Comparison of ENCODE assay signal across 9 cellular contexts in the genomic region with DNA sequence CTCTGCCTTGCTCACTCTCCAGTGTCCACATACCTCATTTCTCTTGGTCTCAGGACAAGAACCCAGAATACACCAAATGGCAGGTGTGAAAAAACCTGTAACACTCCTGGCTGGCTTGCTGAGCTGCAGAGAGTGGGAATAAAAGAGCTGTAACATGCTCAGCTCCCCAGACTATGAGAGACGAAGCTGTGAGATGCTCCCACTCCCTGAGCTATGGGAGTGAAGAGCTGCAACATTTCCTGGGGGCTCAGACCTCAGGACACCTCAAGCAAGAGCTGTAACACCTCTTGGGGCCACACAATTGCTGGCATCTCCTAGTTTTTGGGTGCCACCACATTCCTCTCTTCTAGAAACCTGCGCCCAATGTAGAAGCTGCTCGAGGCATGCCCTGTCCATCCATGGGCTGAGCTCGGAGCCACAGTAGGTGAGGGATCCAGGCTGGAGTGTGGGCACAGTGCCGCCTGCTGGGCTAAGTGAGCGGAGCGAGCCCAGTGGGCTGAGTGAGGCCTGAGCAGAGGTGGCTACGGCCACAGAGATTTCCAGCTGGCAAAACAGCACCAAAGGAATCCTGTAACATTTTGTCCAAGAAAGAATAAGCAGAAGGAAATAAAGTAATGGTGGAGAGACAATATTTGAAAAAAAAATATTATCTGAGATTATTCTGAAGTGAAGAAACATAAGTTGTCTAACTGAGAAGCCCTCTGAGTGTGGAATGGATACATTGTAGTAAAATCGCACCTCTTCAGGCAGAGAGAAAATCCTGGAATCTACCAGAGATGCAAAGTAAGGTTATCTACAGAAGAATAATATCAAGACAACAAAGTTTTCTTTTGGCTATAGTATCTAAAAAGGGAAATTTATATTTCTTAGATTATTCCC.
DNase-seq lines count a peak whose midpoint lies in the region; ATAC-seq and TF ChIP-seq lines count a peak whose summit lies in the region.
"Had no signal": no experiment of that assay in that cellular context is flagged by ENCODE, and none has a peak within 500 bp of the region (broad histone marks: within the 10 kb centered on the region; RNA-seq: fewer than 3 reads in every experiment).

No MANE protein-coding gene starts in this region.

- H3K27me3 ChIP-seq in SU-DHL-6 (ENCODE audit: low read length) (no peaks in the 10 kb centered on the region), kidney epithelial cell (ENCODE audit: control insufficient read depth, insufficient read depth, low read length) (no peaks in the 10 kb centered on the region)

- H3K4me2 ChIP-seq in SU-DHL-6 (ENCODE audit: low read depth, low read length, poor library complexity, severe bottlenecking) = peak overlapping the region; percentile 11

- DNase-seq in kidney epithelial cell (ENCODE audit: low read depth) (no peak), NCI-H2029 treated with DMSO at 0.1 percent for 48 hours (lab: John Stamatoyannopoulos, UW) (no peak), NCI-H2107 (lab: John Stamatoyannopoulos, UW) (no peak)
- DNase-seq: naive B cell had no signal

- H3K27ac ChIP-seq in SU-DHL-6 (ENCODE audit: low read depth, low read length) = no peak overlapping the region

- peak overlapping the region; percentile 72 for H2AFZ ChIP-seq in SU-DHL-6 (ENCODE audit: low read depth, low read length, severe bottlenecking)

- no peaks in the 10 kb centered on the region for H3K79me2 ChIP-seq in SU-DHL-6 (ENCODE audit: insufficient read depth, low read length)

- H4K20me1 ChIP-seq in SU-DHL-6 (ENCODE audit: low read depth, low read length) = no peaks in the 10 kb centered on the region

- H3F3A ChIP-seq in SU-DHL-6 (ENCODE audit: insufficient read depth) = 0 out of 2 replicates have a peak, but pooled peaks cover 3% of the 10 kb centered on the region

- ATAC-seq in GM18502 (IDR thresholded peaks at IDR 0.05; ENCODE audit: poor library complexity, unreplicated experiment) (peak; percentile 91), HG03025 (IDR thresholded peaks at IDR 0.05; ENCODE audit: low FRiP score, unreplicated experiment) (peak; percentile 84), HG03460 (IDR thresholded peaks at IDR 0.05; ENCODE audit: unreplicated experiment) (no peak), GM18517 (IDR thresholded peaks at IDR 0.05; ENCODE audit: unreplicated experiment) (no peak)

- no peaks in the 10 kb centered on the region for H3K9me3 ChIP-seq in SU-DHL-6 (ENCODE audit: insufficient read depth, low read length)

- 0 out of 2 replicates have a peak, but pooled peaks cover 2% of the 10 kb centered on the region for H3K36me3 ChIP-seq in SU-DHL-6 (ENCODE audit: low read length)
- H3K36me3 ChIP-seq in kidney epithelial cell (ENCODE audit: control insufficient read depth, insufficient read depth, low read length) = no peaks in the 10 kb centered on the region

- TF ChIP-seq CTCF in SU-DHL-6 (IDR thresholded peaks at IDR 0.05; ENCODE audit: insufficient read depth, low read length, poor library complexity, severe bottlenecking) = peak; percentile 62
- TF ChIP-seq CTCF in kidney epithelial cell (IDR thresholded peaks at IDR 0.05; ENCODE audit: insufficient read depth, low read length, poor library complexity, severe bottlenecking) = peak; percentile 65

- H3K9ac ChIP-seq in SU-DHL-6 (ENCODE audit: low read length) = no peak overlapping the region

- H3K9me2 ChIP-seq in SU-DHL-6 (replicated peaks; ENCODE audit: insufficient read depth, low read length) = no peaks in the 10 kb centered on the region

- no peak overlapping the region for H3K4me3 ChIP-seq in SU-DHL-6 (ENCODE audit: insufficient read depth, low read length, poor library complexity, severe bottlenecking)
- no peak overlapping the region for H3K4me3 ChIP-seq in kidney epithelial cell (ENCODE audit: low read depth, low read length)

Comparison
In these comparisons a context has a peak if more than half of its experiments do, and no peak if none do; other contexts are left out.
1. ATAC-seq: peak in GM18502 (single experiment) and HG03025 (single experiment); none in HG03460 (single experiment) and GM18517 (single experiment).